ENCODE assay signal across 18 cellular contexts in the genomic region with DNA sequence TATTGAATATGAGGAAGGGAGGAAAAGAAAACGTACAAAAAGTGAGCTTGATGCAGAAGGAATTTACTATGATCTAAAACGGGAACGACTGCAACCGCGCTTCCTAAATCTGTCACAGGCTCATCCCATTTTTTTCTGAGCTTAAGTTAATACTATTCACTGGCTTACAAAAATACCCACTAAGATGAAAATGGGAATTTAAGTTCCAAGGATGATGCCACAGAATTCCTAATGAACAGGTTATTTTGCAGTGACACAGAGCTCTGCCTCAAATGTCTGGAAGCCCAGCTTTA.
DNase-seq lines count a peak whose midpoint lies in the region; ATAC-seq, FAIRE-seq and TF ChIP-seq lines count a peak whose summit lies in the region.
"Had no signal": no experiment of that assay in that cellular context is flagged by ENCODE, and none has a peak within 500 bp of the region (broad histone marks: within the 10 kb centered on the region; RNA-seq: fewer than 3 reads in every experiment).

No MANE protein-coding gene starts in this region.

- no peak for ATAC-seq in activated CD8-positive, alpha-beta T cell treated with anti-CD3 and anti-CD28 coated beads for 36 hours
- ATAC-seq in activated CD8-positive, alpha-beta T cell treated with anti-CD3 and anti-CD28 coated beads, Interleukin-2, amount 10 ng/mL, durations not matched to agents 7 days and 5 days, result no peak
- ATAC-seq in stimulated activated effector memory CD8-positive, alpha-beta T cell treated with anti-CD3 and anti-CD28 coated beads, Interleukin-12 subunit alpha, Interleukin-12 subunit beta, amount 100 ng/mL, for 72 hours, result no peak

- DNase-seq in activated CD8-positive, alpha-beta T cell treated with anti-CD3 and anti-CD28 coated beads for 36 hours, result no peak
- no peak for DNase-seq in activated CD8-positive, alpha-beta T cell treated with anti-CD3 and anti-CD28 coated beads, Interleukin-2, amount 10 ng/mL, durations not matched to agents 7 days and 5 days
- DNase-seq in keratinocyte (ENCODE audit: low read depth, low spot score) (no peak), ureter (ENCODE audit: low spot score) (no peak), NCI-H146 treated with DMSO at 0.1 percent for 48 hours (lab: John Stamatoyannopoulos, UW; ENCODE audit: unreplicated experiment) (no peak), A673 (ENCODE audit: low spot score) (no peak)
- no peak for DNase-seq in stimulated activated effector memory CD8-positive, alpha-beta T cell treated with anti-CD3 and anti-CD28 coated beads, Interleukin-12 subunit alpha, Interleukin-12 subunit beta, amount 100 ng/mL, for 72 hours (ENCODE audit: low spot score in 2 of 2)
- DNase-seq: activated CD8-positive, alpha-beta memory T cell treated with anti-CD3 and anti-CD28 coated beads for 24 hours; anterior cingulate cortex; DND-41; NCI-H1694 treated with DMSO at 0.1 percent for 48 hours; NK-92 treated with Interleukin-12 subunit alpha and Interleukin-12 subunit beta, amount 100 ng/mL, for 24 hours; retina; stimulated activated naive CD4-positive, alpha-beta T cell had no signal

- no peaks in the 10 kb centered on the region for H3K9me3 ChIP-seq in keratinocyte (ENCODE audit: control insufficient read depth, low read depth, low read length)
- H3K9me3 ChIP-seq in A673 (ENCODE audit: low read depth, low read length, poor library complexity, severe bottlenecking), result no peaks in the 10 kb centered on the region

- no peak for FAIRE-seq in keratinocyte (lab: Jason Lieb, UNC)
- FAIRE-seq: endometrium had no signal

- peaks cover 87% of the 10 kb centered on the region for H3K4me1 Mint-ChIP-seq in activated CD8-positive, alpha-beta T cell treated with anti-CD3 and anti-CD28 coated beads for 36 hours (ENCODE audit: low read depth)
- peaks cover 82% of the 10 kb centered on the region for H3K4me1 Mint-ChIP-seq in activated CD8-positive, alpha-beta T cell treated with anti-CD3 and anti-CD28 coated beads, Interleukin-2, amount 10 ng/mL, durations not matched to agents 7 days and 5 days (ENCODE audit: low read depth)
- peaks cover 93% of the 10 kb centered on the region for H3K4me1 Mint-ChIP-seq in activated naive CD8-positive, alpha-beta T cell (ENCODE audit: low read depth)
- H3K4me1 Mint-ChIP-seq in stimulated activated effector memory CD8-positive, alpha-beta T cell treated with anti-CD3 and anti-CD28 coated beads, Interleukin-12 subunit alpha, Interleukin-12 subunit beta, amount 100 ng/mL, for 72 hours, result peaks cover 87% of the 10 kb centered on the region

- H3K27me3 Mint-ChIP-seq in activated CD8-positive, alpha-beta T cell treated with anti-CD3 and anti-CD28 coated beads for 36 hours, result no peaks in the 10 kb centered on the region
- H3K27me3 Mint-ChIP-seq in activated CD8-positive, alpha-beta T cell treated with anti-CD3 and anti-CD28 coated beads, Interleukin-2, amount 10 ng/mL, durations not matched to agents 7 days and 5 days (ENCODE audit: low read depth), result no peaks in the 10 kb centered on the region
- H3K27me3 Mint-ChIP-seq in activated naive CD8-positive, alpha-beta T cell, result no peaks in the 10 kb centered on the region
- H3K27me3 Mint-ChIP-seq: memory B cell, type B pancreatic cell had no signal

- no peaks in the 10 kb centered on the region for H3K27me3 ChIP-seq in keratinocyte (ENCODE audit: control insufficient read depth, extremely low read depth, insufficient read depth, low read length)
- H3K27me3 ChIP-seq in A673 (replicated peaks; ENCODE audit: insufficient read depth, low read depth, low read length, poor library complexity), result no peaks in the 10 kb centered on the region

- no peaks in the 10 kb centered on the region for H3K9me1 ChIP-seq in keratinocyte (ENCODE audit: control insufficient read depth, extremely low read depth, insufficient read depth, low read length)

- peaks cover 7% of the 10 kb centered on the region for H3K4me1 ChIP-seq in keratinocyte (ENCODE audit: control insufficient read depth, extremely low read depth, insufficient read depth, low read length)
- H3K4me1 ChIP-seq in A673 (ENCODE audit: insufficient read depth, low read length, poor library complexity, severe bottlenecking), result no peaks in the 10 kb centered on the region

- H3K79me2 ChIP-seq in keratinocyte (ENCODE audit: control insufficient read depth, insufficient read depth, low read length), result peaks cover 2% of the 10 kb centered on the region

- H4K20me1 ChIP-seq in keratinocyte (ENCODE audit: control insufficient read depth, extremely low read depth, insufficient read depth, low read length), result no peaks in the 10 kb centered on the region

- H3K27ac Mint-ChIP-seq in activated CD8-positive, alpha-beta T cell treated with anti-CD3 and anti-CD28 coated beads for 36 hours, result peak overlapping the region; percentile 82
- H3K27ac Mint-ChIP-seq in activated CD8-positive, alpha-beta T cell treated with anti-CD3 and anti-CD28 coated beads, Interleukin-2, amount 10 ng/mL, durations not matched to agents 7 days and 5 days, result no peak overlapping the region
- peak overlapping the region; percentile 99 for H3K27ac Mint-ChIP-seq in activated naive CD8-positive, alpha-beta T cell
- H3K27ac Mint-ChIP-seq in stimulated activated effector memory CD8-positive, alpha-beta T cell treated with anti-CD3 and anti-CD28 coated beads, Interleukin-12 subunit alpha, Interleukin-12 subunit beta, amount 100 ng/mL, for 72 hours, result peak overlapping the region; percentile 24
- H3K27ac Mint-ChIP-seq: memory B cell had no signal

- POLR2A ChIA-PET in activated CD8-positive, alpha-beta T cell treated with anti-CD3 and anti-CD28 coated beads for 36 hours (lab: Charles Lee), result interaction anchor here (0.6 to 1.4 kb wide), 7 partner anchors 11 to 70 kb away, joined by 3 to 6 read pairs (median 3); no protein-coding TSS in a partner anchor
- POLR2A ChIA-PET in activated CD8-positive, alpha-beta T cell treated with anti-CD3 and anti-CD28 coated beads, Interleukin-2, amount 10 ng/mL, durations not matched to agents 7 days and 5 days (lab: Charles Lee), result no interaction called here
- POLR2A ChIA-PET in A673 (lab: Charles Lee; ENCODE audit: low non-redundant PET), result no interaction called here

- H3K36me3 ChIP-seq in keratinocyte (ENCODE audit: control insufficient read depth in 2 of 2, extremely low read depth in 1 of 2, insufficient read depth in 2 of 2, low read length in 2 of 2) (no peaks in the 10 kb centered on the region), A673 (ENCODE audit: insufficient read depth, low read length, poor library complexity, severe bottlenecking) (no peaks in the 10 kb centered on the region)

- peaks cover 74% of the 10 kb centered on the region for H3K36me3 Mint-ChIP-seq in activated CD8-positive, alpha-beta T cell treated with anti-CD3 and anti-CD28 coated beads for 36 hours (ENCODE audit: low read depth)
- peaks cover 33% of the 10 kb centered on the region for H3K36me3 Mint-ChIP-seq in activated CD8-positive, alpha-beta T cell treated with anti-CD3 and anti-CD28 coated beads, Interleukin-2, amount 10 ng/mL, durations not matched to agents 7 days and 5 days (ENCODE audit: low read depth)
- H3K36me3 Mint-ChIP-seq in activated naive CD8-positive, alpha-beta T cell, result peaks cover 36% of the 10 kb centered on the region
- H3K36me3 Mint-ChIP-seq in stimulated activated effector memory CD8-positive, alpha-beta T cell treated with anti-CD3 and anti-CD28 coated beads, Interleukin-12 subunit alpha, Interleukin-12 subunit beta, amount 100 ng/mL, for 72 hours, result peaks cover 81% of the 10 kb centered on the region

- H2AFZ ChIP-seq in keratinocyte (ENCODE audit: control insufficient read depth, low read length), result no peak overlapping the region

- H3K9ac ChIP-seq in keratinocyte (ENCODE audit: control insufficient read depth, extremely low read depth, insufficient read depth, low read length), result no peak overlapping the region

- peak overlapping the region; percentile 30 for H3K4me2 ChIP-seq in keratinocyte (ENCODE audit: control insufficient read depth, extremely low read depth, insufficient read depth, low read depth, low read length)

- TF ChIP-seq CTCF in activated CD8-positive, alpha-beta T cell treated with anti-CD3 and anti-CD28 coated beads for 36 hours (IDR thresholded peaks at IDR 0.05), result no peak
- no peak for TF ChIP-seq CTCF in keratinocyte (optimal IDR thresholded peaks at IDR 0.05 in 1 of 3, IDR thresholded peaks at IDR 0.05 in 1 of 3, conservative IDR thresholded peaks at IDR 0.05 in 1 of 3; ENCODE audit: extremely low read depth in 1 of 3, insufficient read depth in 2 of 3, low read length in 3 of 3)
- TF ChIP-seq CTCF in A673 (conservative IDR thresholded peaks at IDR 0.05; ENCODE audit: low read depth, low read length), result no peak

- H3K4me3 ChIP-seq in keratinocyte (ENCODE audit: control insufficient read depth in 2 of 3, extremely low read depth in 1 of 3, insufficient read depth in 2 of 3, low read depth in 1 of 3, low read length in 3 of 3) (no peak overlapping the region), A673 (ENCODE audit: low read depth, low read length, poor library complexity, severe bottlenecking) (no peak overlapping the region)

- BruUV-seq in A673 (replicated peaks; lab: Mats Ljungman, UMichigan), result no TSS peak

- H3K9me3 Mint-ChIP-seq in activated CD8-positive, alpha-beta T cell treated with anti-CD3 and anti-CD28 coated beads for 36 hours, result no peaks in the 10 kb centered on the region
- no peaks in the 10 kb centered on the region for H3K9me3 Mint-ChIP-seq in activated CD8-positive, alpha-beta T cell treated with anti-CD3 and anti-CD28 coated beads, Interleukin-2, amount 10 ng/mL, durations not matched to agents 7 days and 5 days (ENCODE audit: insufficient read depth)
- H3K9me3 Mint-ChIP-seq in activated naive CD8-positive, alpha-beta T cell (ENCODE audit: low read depth), result no peaks in the 10 kb centered on the region
- no peaks in the 10 kb centered on the region for H3K9me3 Mint-ChIP-seq in stimulated activated effector memory CD8-positive, alpha-beta T cell treated with anti-CD3 and anti-CD28 coated beads, Interleukin-12 subunit alpha, Interleukin-12 subunit beta, amount 100 ng/mL, for 72 hours
- H3K9me3 Mint-ChIP-seq: memory B cell, type B pancreatic cell had no signal

- dilution Hi-C loops in keratinocyte (cut with MboI; ENCODE audit: extremely low pct_ligation_motif_present, low sequenced_read_pairs), result no loop called here

- CTCF ChIA-PET in activated CD8-positive, alpha-beta T cell treated with anti-CD3 and anti-CD28 coated beads for 36 hours (lab: Charles Lee), result interaction anchor here (0.7 to 1.4 kb wide), 9 partner anchors 11 to 192 kb away, joined by 3 to 5 read pairs (median 3); no protein-coding TSS in a partner anchor
- CTCF ChIA-PET in activated CD8-positive, alpha-beta T cell treated with anti-CD3 and anti-CD28 coated beads, Interleukin-2, amount 10 ng/mL, durations not matched to agents 7 days and 5 days (lab: Charles Lee), result interaction anchor here (1.1 to 1.8 kb wide), 4 partner anchors 18 to 241 kb away, joined by 3 to 5 read pairs (median 4); no protein-coding TSS in a partner anchor
- CTCF ChIA-PET in A673 (lab: Charles Lee), result no interaction called here

- H3K4me3 Mint-ChIP-seq in activated CD8-positive, alpha-beta T cell treated with anti-CD3 and anti-CD28 coated beads for 36 hours, result no peak overlapping the region
- H3K4me3 Mint-ChIP-seq in activated CD8-positive, alpha-beta T cell treated with anti-CD3 and anti-CD28 coated beads, Interleukin-2, amount 10 ng/mL, durations not matched to agents 7 days and 5 days, result no peak overlapping the region
- H3K4me3 Mint-ChIP-seq in activated naive CD8-positive, alpha-beta T cell, result no peak overlapping the region
- no peak overlapping the region for H3K4me3 Mint-ChIP-seq in stimulated activated effector memory CD8-positive, alpha-beta T cell treated with anti-CD3 and anti-CD28 coated beads, Interleukin-12 subunit alpha, Interleukin-12 subunit beta, amount 100 ng/mL, for 72 hours
- H3K4me3 Mint-ChIP-seq: memory B cell, type B pancreatic cell had no signal

- no peak overlapping the region for H3K27ac ChIP-seq in keratinocyte (ENCODE audit: control insufficient read depth, insufficient read depth, low read length)
- no peak overlapping the region for H3K27ac ChIP-seq in A673 (ENCODE audit: low read depth, low read length, poor library complexity, severe bottlenecking)

- intact Hi-C loops in activated CD8-positive, alpha-beta T cell treated with anti-CD3 and anti-CD28 coated beads for 36 hours (cut with micrococcal nuclease), result loop anchor here (5.0 kb wide), 1 partner anchor 192 kb away; no protein-coding TSS in a partner anchor
- intact Hi-C loops in A673 (cut with micrococcal nuclease; ENCODE audit: unreplicated experiment), result no loop called here
